ENCODE assay signal across 2 cellular contexts in genomic region chr12:132049876-132050275, GRCh38.
TF ChIP-seq lines count a peak whose summit lies in the region.

No MANE protein-coding gene starts in this region.

TF ChIP-seq in GM23338, 12 proteins besides CTCF, POLR2A, EP300 and RAD21 (continued from another document):
- TF ChIP-seq EZH2phosphoT487 (IDR thresholded peaks at IDR 0.05; ENCODE audit: unreplicated experiment) (no peak), NANOG (IDR thresholded peaks at IDR 0.05; ENCODE audit: borderline replicate concordance) (no peak), POLR2AphosphoS5 (IDR thresholded peaks at IDR 0.05; ENCODE audit: low read depth) (no peak), ZNF114 (CRISPR knock-in tag; IDR thresholded peaks at IDR 0.05) (no peak), ZNF331 (CRISPR knock-in tag; IDR thresholded peaks at IDR 0.05; ENCODE audit: low read depth) (no peak), EZH2 (IDR thresholded peaks at IDR 0.05; ENCODE audit: low read depth, unreplicated experiment) (no peak), REST (IDR thresholded peaks at IDR 0.05; ENCODE audit: unreplicated experiment) (no peak), ETS1 (IDR thresholded peaks at IDR 0.05) (no peak)
- TF ChIP-seq, protein P1, sequence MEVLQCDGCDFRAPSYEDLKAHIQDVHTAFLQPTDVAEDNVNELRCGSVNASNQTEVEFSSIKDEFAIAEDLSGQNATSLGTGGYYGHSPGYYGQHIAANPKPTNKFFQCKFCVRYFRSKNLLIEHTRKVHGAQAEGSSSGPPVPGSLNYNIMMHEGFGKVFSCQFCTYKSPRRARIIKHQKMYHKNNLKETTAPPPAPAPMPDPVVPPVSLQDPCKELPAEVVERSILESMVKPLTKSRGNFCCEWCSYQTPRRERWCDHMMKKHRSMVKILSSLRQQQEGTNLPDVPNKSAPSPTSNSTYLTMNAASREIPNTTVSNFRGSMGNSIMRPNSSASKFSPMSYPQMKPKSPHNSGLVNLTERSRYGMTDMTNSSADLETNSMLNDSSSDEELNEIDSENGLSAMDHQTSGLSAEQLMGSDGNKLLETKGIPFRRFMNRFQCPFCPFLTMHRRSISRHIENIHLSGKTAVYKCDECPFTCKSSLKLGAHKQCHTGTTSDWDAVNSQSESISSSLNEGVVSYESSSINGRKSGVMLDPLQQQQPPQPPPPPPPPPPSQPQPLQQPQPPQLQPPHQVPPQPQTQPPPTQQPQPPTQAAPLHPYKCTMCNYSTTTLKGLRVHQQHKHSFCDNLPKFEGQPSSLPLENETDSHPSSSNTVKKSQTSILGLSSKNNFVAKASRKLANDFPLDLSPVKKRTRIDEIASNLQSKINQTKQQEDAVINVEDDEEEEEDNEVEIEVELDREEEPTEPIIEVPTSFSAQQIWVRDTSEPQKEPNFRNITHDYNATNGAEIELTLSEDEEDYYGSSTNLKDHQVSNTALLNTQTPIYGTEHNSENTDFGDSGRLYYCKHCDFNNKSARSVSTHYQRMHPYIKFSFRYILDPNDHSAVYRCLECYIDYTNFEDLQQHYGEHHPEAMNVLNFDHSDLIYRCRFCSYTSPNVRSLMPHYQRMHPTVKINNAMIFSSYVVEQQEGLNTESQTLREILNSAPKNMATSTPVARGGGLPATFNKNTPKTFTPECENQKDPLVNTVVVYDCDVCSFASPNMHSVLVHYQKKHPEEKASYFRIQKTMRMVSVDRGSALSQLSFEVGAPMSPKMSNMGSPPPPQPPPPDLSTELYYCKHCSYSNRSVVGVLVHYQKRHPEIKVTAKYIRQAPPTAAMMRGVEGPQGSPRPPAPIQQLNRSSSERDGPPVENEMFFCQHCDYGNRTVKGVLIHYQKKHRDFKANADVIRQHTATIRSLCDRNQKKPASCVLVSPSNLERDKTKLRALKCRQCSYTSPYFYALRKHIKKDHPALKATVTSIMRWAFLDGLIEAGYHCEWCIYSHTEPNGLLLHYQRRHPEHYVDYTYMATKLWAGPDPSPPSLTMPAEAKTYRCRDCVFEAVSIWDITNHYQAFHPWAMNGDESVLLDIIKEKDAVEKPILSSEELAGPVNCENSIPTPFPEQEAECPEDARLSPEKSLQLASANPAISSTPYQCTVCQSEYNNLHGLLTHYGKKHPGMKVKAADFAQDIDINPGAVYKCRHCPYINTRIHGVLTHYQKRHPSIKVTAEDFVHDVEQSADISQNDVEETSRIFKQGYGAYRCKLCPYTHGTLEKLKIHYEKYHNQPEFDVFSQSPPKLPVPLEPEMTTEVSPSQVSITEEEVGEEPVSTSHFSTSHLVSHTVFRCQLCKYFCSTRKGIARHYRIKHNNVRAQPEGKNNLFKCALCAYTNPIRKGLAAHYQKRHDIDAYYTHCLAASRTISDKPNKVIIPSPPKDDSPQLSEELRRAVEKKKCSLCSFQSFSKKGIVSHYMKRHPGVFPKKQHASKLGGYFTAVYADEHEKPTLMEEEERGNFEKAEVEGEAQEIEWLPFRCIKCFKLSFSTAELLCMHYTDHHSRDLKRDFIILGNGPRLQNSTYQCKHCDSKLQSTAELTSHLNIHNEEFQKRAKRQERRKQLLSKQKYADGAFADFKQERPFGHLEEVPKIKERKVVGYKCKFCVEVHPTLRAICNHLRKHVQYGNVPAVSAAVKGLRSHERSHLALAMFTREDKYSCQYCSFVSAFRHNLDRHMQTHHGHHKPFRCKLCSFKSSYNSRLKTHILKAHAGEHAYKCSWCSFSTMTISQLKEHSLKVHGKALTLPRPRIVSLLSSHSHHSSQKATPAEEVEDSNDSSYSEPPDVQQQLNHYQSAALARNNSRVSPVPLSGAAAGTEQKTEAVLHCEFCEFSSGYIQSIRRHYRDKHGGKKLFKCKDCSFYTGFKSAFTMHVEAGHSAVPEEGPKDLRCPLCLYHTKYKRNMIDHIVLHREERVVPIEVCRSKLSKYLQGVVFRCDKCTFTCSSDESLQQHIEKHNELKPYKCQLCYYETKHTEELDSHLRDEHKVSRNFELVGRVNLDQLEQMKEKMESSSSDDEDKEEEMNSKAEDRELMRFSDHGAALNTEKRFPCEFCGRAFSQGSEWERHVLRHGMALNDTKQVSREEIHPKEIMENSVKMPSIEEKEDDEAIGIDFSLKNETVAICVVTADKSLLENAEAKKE (CRISPR knock-in tag; IDR thresholded peaks at IDR 0.05), result no peak

TF ChIP-seq in H1, 55 proteins besides CTCF, POLR2A, EP300 and RAD21 (continued from another document):
- TF ChIP-seq POLR2AphosphoS5 (IDR thresholded peaks at IDR 0.05; ENCODE audit: low read depth, low read length) (no peak), TAF1 (IDR thresholded peaks at IDR 0.05; ENCODE audit: low read depth, low read length) (no peak), BCL11A (IDR thresholded peaks at IDR 0.05; ENCODE audit: low read depth in 2 of 2, low read length in 2 of 2) (no peak), RXRA (IDR thresholded peaks at IDR 0.05; ENCODE audit: insufficient read depth, low read depth, low read length) (no peak), SIRT6 (IDR thresholded peaks at IDR 0.05; ENCODE audit: low read length) (no peak), GTF2F1 (IDR thresholded peaks at IDR 0.05; ENCODE audit: borderline replicate concordance, low read depth, low read length) (no peak), HDAC2 (IDR thresholded peaks at IDR 0.05; ENCODE audit: borderline replicate concordance in 1 of 2, low read depth in 2 of 2, low read length in 2 of 2) (no peak), SP4 (IDR thresholded peaks at IDR 0.05; ENCODE audit: low read length) (no peak), BACH1 (IDR thresholded peaks at IDR 0.05; ENCODE audit: low read length) (no peak), SIN3A (conservative IDR thresholded peaks at IDR 0.05 in 1 of 2, IDR thresholded peaks at IDR 0.05 in 1 of 2; ENCODE audit: low read depth in 1 of 2, low read length in 2 of 2) (no peak), JUN (IDR thresholded peaks at IDR 0.05; ENCODE audit: low read depth, low read length) (no peak), SUZ12 (IDR thresholded peaks at IDR 0.05; ENCODE audit: low read length) (no peak), KDM4A (IDR thresholded peaks at IDR 0.05; ENCODE audit: low read depth, low read length, severe bottlenecking) (no peak)
- TF ChIP-seq, protein P2, sequence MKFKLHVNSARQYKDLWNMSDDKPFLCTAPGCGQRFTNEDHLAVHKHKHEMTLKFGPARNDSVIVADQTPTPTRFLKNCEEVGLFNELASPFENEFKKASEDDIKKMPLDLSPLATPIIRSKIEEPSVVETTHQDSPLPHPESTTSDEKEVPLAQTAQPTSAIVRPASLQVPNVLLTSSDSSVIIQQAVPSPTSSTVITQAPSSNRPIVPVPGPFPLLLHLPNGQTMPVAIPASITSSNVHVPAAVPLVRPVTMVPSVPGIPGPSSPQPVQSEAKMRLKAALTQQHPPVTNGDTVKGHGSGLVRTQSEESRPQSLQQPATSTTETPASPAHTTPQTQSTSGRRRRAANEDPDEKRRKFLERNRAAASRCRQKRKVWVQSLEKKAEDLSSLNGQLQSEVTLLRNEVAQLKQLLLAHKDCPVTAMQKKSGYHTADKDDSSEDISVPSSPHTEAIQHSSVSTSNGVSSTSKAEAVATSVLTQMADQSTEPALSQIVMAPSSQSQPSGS (IDR thresholded peaks at IDR 0.05; ENCODE audit: low read length), result no peak
TF ChIP-seq in H1: peak in this region for 0.
